Comparison of ENCODE assay signal across 36 cellular contexts in the genomic region with DNA sequence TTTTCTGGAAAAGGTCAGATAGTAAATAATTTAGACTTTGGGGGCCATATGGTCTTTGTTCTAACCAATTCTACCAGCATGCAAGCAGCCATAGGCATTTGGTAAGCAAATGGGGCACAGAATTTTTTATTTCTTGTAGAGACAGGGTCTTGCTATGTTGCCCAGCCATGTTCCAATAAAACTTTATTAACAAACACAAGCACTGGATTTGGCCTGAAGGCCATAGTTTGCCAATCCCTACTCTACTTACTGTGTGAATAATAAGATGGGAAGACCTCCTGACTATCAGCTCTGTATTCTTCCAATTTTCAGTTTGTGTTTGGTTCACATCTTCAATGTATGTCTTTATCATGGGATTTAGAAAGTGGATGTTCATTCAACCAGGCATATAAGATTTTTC. TPM values are rescaled to one million over a fixed set of nuclear protein-coding genes. Genes with fewer than 3 reads are reported as not detected.
"Had no signal": no experiment of that assay in that cellular context is flagged by ENCODE, and none has a peak within 500 bp of the region (broad histone marks: within the 10 kb centered on the region; RNA-seq: fewer than 3 reads in every experiment).

No MANE protein-coding gene starts in this region.

- DNase-seq: Karpas-422, Kasumi-1, MG63, MM.1S, MV-4-11, NCI-H1048, NCI-H1092, NCI-H1092 treated with DMSO at 0.1 percent for 48 hours, NCI-H1105, NCI-H1105 treated with DMSO at 0.1 percent for 48 hours, NCI-H1417, NCI-H1417 treated with DMSO at 0.1 percent for 48 hours, NCI-H1436, NCI-H1436 treated with DMSO at 0.1 percent for 48 hours, NCI-H146, NCI-H1694, NCI-H1694 treated with DMSO at 0.1 percent for 48 hours, NCI-H187, NCI-H187 treated with DMSO at 0.1 percent for 48 hours, NCI-H1930, NCI-H2029, NCI-H2029 treated with DMSO at 0.1 percent for 48 hours, NCI-H2081, NCI-H2081 treated with DMSO at 0.1 percent for 48 hours, NCI-H2107, NCI-H2171, NCI-H2171 treated with DMSO at 0.1 percent for 48 hours, NCI-H2227 treated with DMSO at 0.1 percent for 48 hours, NCI-H226, NCI-H345, NCI-H446, NCI-H446 treated with DMSO at 0.1 percent for 48 hours, NCI-H510A, NCI-H510A treated with DMSO at 0.1 percent for 48 hours, NCI-H524 had no signal

- H3K27me3 ChIP-seq: MG63 had no signal

- H3K4me3 ChIP-seq: MG63 had no signal

- H3K36me3 ChIP-seq: MG63 had no signal

RNA-seq across cellular contexts. Expression of gene SERP2, which starts 53.0 kb away (rescaled TPM):
- total RNA-seq: MCF 10A had no signal
